ENCODE assay signal across 27 cellular contexts in the genomic region with DNA sequence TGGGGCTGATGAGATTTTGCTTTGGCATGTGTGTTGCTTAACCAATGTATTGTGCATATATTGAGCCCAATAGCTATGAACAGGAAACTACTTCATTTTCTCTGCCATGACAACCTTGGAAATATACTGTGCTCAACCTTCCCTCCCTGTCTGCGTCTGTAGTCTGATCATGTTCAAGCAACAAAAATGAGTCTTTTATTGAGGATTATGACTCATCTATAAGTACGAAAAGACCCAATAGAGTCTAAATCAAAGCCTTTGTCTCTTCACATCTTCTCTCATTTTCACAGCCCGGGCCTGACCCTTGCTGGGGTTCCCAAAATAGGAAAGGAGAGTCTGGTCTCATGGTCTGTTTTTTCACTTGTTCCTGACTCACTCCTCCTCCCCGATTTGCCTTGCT.
"Had no signal": no experiment of that assay in that cellular context is flagged by ENCODE, and none has a peak within 500 bp of the region (broad histone marks: within the 10 kb centered on the region; RNA-seq: fewer than 3 reads in every experiment).

No MANE protein-coding gene starts in this region.

- H3K27me3 ChIP-seq: brain microvascular endothelial cell, gastrocnemius medialis, neural progenitor cell, sigmoid colon, vagina had no signal

- H3K4me1 Mint-ChIP-seq: activated B cell treated with CpG ODN at 0.5 μM for 24 hours; activated T-helper 17 cell treated with anti-CD3 and anti-CD28 coated beads, Interleukin-2, amount 50 U/mL, for 72 hours; naive B cell; stimulated activated naive B cell treated with anti-CD40 and anti-IgM and Interleukin-4, amounts not matched to agents 10 μg/mL and 1 μg/mL and 100 μg/mL, for 72 hours had no signal

- H3K9me3 ChIP-seq: gastrocnemius medialis, sigmoid colon, vagina had no signal

- H3K9me3 Mint-ChIP-seq: activated B cell treated with CpG ODN at 0.5 μM for 24 hours; activated T-cell treated with anti-CD3 and anti-CD28 coated beads, Interleukin-2, amount 50 U/mL, for 24 hours; activated T-helper 17 cell treated with anti-CD3 and anti-CD28 coated beads, Interleukin-2, amount 50 U/mL, for 72 hours; effector memory CD8-positive, alpha-beta T cell; naive B cell; neural progenitor cell; stimulated activated naive B cell treated with anti-CD40 and anti-IgM and Interleukin-4, amounts not matched to agents 10 μg/mL and 1 μg/mL and 100 μg/mL, for 72 hours had no signal

- DNase-seq: activated B cell treated with CpG ODN at 0.5 μM for 24 hours; activated CD4-positive, alpha-beta T cell treated with anti-CD3 and anti-CD28 coated beads for 36 hours; activated CD4-positive, alpha-beta T cell treated with anti-CD3 and anti-CD28 coated beads, Interleukin-2, amount 50 U/mL, for 4 hours; activated CD8-positive, alpha-beta memory T cell treated with anti-CD3 and anti-CD28 coated beads for 24 hours; activated CD8-positive, alpha-beta memory T cell treated with anti-CD3 and anti-CD28 coated beads, Interleukin-2, amount 50 U/mL, for 4 hours; activated T-cell treated with anti-CD3 and anti-CD28 coated beads, Interleukin-2, amount 50 U/mL, for 24 hours; aorta; brain microvascular endothelial cell; central memory CD4-positive, alpha-beta T cell; effector memory CD8-positive, alpha-beta T cell; gastrocnemius medialis; left ventricle myocardium superior; mammary epithelial cell; naive B cell; retina; sigmoid colon; stimulated activated CD4-positive, alpha-beta T cell treated with anti-CD3 and anti-CD28 coated beads, Interleukin-2, amount 100 ng/mL, for 48 hours; stimulated activated CD8-positive, alpha-beta memory T cell treated with anti-CD3 and anti-CD28 coated beads, Interleukin-4, amount 100 ng/mL, for 48 hours; stimulated activated naive B cell treated with anti-CD40 and anti-IgM and Interleukin-4, amounts not matched to agents 10 μg/mL and 1 μg/mL and 100 μg/mL, for 72 hours; T1000; trophoblast cell had no signal

- H3K27me3 Mint-ChIP-seq: activated T-cell treated with anti-CD3 and anti-CD28 coated beads, Interleukin-2, amount 50 U/mL, for 24 hours had no signal

- ATAC-seq: activated CD4-positive, alpha-beta T cell treated with anti-CD3 and anti-CD28 coated beads for 36 hours; activated naive CD4-positive, alpha-beta T cell treated with anti-CD3 and anti-CD28 coated beads, Interleukin-2, amount 50 U/mL, for 72 hours; activated T-helper 17 cell treated with anti-CD3 and anti-CD28 coated beads, Interleukin-2, amount 50 U/mL, for 72 hours; effector memory CD8-positive, alpha-beta T cell; esophagus mucosa; gastrocnemius medialis; left ventricle myocardium superior; stimulated activated naive B cell treated with anti-CD40 and anti-IgM and Interleukin-4, amounts not matched to agents 10 μg/mL and 1 μg/mL and 100 μg/mL, for 72 hours had no signal

- H3K27ac Mint-ChIP-seq: activated B cell treated with CpG ODN at 0.5 μM for 24 hours; activated CD4-positive, alpha-beta T cell treated with anti-CD3 and anti-CD28 coated beads for 36 hours; activated naive CD4-positive, alpha-beta T cell treated with anti-CD3 and anti-CD28 coated beads, Interleukin-2, amount 50 U/mL, for 72 hours; activated T-cell treated with anti-CD3 and anti-CD28 coated beads, Interleukin-2, amount 50 U/mL, for 24 hours; activated T-helper 17 cell treated with anti-CD3 and anti-CD28 coated beads, Interleukin-2, amount 50 U/mL, for 72 hours; effector memory CD8-positive, alpha-beta T cell; naive B cell; neural progenitor cell; progenitor cell of endocrine pancreas; stimulated activated naive B cell treated with anti-CD40 and anti-IgM and Interleukin-4, amounts not matched to agents 10 μg/mL and 1 μg/mL and 100 μg/mL, for 72 hours had no signal

- H3K27ac ChIP-seq: brain microvascular endothelial cell, gastrocnemius medialis, neural progenitor cell, sigmoid colon, vagina had no signal

- H3K4me3 ChIP-seq: gastrocnemius medialis, neural progenitor cell, sigmoid colon, vagina had no signal

- H3K36me3 ChIP-seq: brain microvascular endothelial cell, gastrocnemius medialis, neural progenitor cell, sigmoid colon, vagina had no signal

- H3K36me3 Mint-ChIP-seq: naive B cell; neural progenitor cell; stimulated activated naive B cell treated with anti-CD40 and anti-IgM and Interleukin-4, amounts not matched to agents 10 μg/mL and 1 μg/mL and 100 μg/mL, for 72 hours had no signal

- H3K4me3 Mint-ChIP-seq: activated B cell treated with CpG ODN at 0.5 μM for 24 hours; activated CD4-positive, alpha-beta T cell treated with anti-CD3 and anti-CD28 coated beads for 36 hours; activated T-cell treated with anti-CD3 and anti-CD28 coated beads, Interleukin-2, amount 50 U/mL, for 24 hours; activated T-helper 17 cell treated with anti-CD3 and anti-CD28 coated beads, Interleukin-2, amount 50 U/mL, for 72 hours; effector memory CD8-positive, alpha-beta T cell; neural progenitor cell; stimulated activated naive B cell treated with anti-CD40 and anti-IgM and Interleukin-4, amounts not matched to agents 10 μg/mL and 1 μg/mL and 100 μg/mL, for 72 hours had no signal
